22 cellular contexts compared by ENCODE assay signal in genomic region chr11:87265132-87265531, GRCh38.
DNase-seq lines count a peak whose midpoint lies in the region; TF ChIP-seq lines count a peak whose summit lies in the region.
"Had no signal": no experiment of that assay in that cellular context is flagged by ENCODE, and none has a peak within 500 bp of the region (broad histone marks: within the 10 kb centered on the region; RNA-seq: fewer than 3 reads in every experiment).

No MANE protein-coding gene starts in this region.

- H3K9me3 Mint-ChIP-seq in nephron = no peaks in the 10 kb centered on the region
- H3K9me3 Mint-ChIP-seq: immature natural killer cell, naive B cell had no signal

- no peak overlapping the region for H3K27ac ChIP-seq in fibroblast of lung (ENCODE audit: insufficient read depth, low read length)
- H3K27ac ChIP-seq: lower lobe of right lung, parathyroid adenoma, Peyer's patch had no signal

- TF ChIP-seq CTCF in fibroblast of lung (conservative IDR thresholded peaks at IDR 0.05 in 1 of 2, IDR thresholded peaks at IDR 0.05 in 1 of 2; ENCODE audit: low read depth in 1 of 2, low read length in 2 of 2) = no peak
- TF ChIP-seq CTCF in nephron (IDR thresholded peaks at IDR 0.05; ENCODE audit: unreplicated experiment in 3 of 3) = no peak

- peaks cover 3% of the 10 kb centered on the region for H3K4me1 ChIP-seq in fibroblast of lung (ENCODE audit: control insufficient read depth, extremely low read depth, insufficient read depth, low read length)
- H3K4me1 ChIP-seq: parathyroid adenoma, Peyer's patch had no signal

- no peaks in the 10 kb centered on the region for H3K9me3 ChIP-seq in fibroblast of lung (ENCODE audit: control insufficient read depth, insufficient read depth, low read depth, low read length)
- H3K9me3 ChIP-seq: lower lobe of right lung, Peyer's patch had no signal

- no peaks in the 10 kb centered on the region for H3K36me3 ChIP-seq in fibroblast of lung (ENCODE audit: control insufficient read depth, insufficient read depth, low read length)
- H3K36me3 ChIP-seq: lower lobe of right lung, Peyer's patch had no signal

- in situ Hi-C loops in SK-MEL-5 (cut with HindIII; ENCODE audit: low pct_unique_long_range_greater_than_20kb, low sequenced_read_pairs) = no loop called here

- no peaks in the 10 kb centered on the region for H3K27me3 Mint-ChIP-seq in nephron (ENCODE audit: low read depth)
- H3K27me3 Mint-ChIP-seq: naive B cell had no signal

- no peaks in the 10 kb centered on the region for H3K36me3 Mint-ChIP-seq in nephron (ENCODE audit: low read depth)
- H3K36me3 Mint-ChIP-seq: immature natural killer cell, naive B cell had no signal

- no peak overlapping the region for H3K4me3 ChIP-seq in fibroblast of lung (replicated peaks in 1 of 4; ENCODE audit: control extremely low read depth in 1 of 4, insufficient read depth in 1 of 4, low read depth in 3 of 4, low read length in 4 of 4)
- H3K4me3 ChIP-seq: lower lobe of right lung, Peyer's patch had no signal

- peak overlapping the region; percentile 81 to 97 (median 81) for H3K27ac Mint-ChIP-seq in nephron
- H3K27ac Mint-ChIP-seq: immature natural killer cell had no signal

- no peaks in the 10 kb centered on the region for H4K20me1 ChIP-seq in fibroblast of lung (ENCODE audit: control insufficient read depth, extremely low read depth, insufficient read depth, low read length)

- H3K4me2 ChIP-seq in fibroblast of lung (ENCODE audit: extremely low read depth, insufficient read depth, low read length) = peak overlapping the region; percentile 51

- H3K79me2 ChIP-seq in fibroblast of lung (ENCODE audit: control insufficient read depth, insufficient read depth, low read length) = no peaks in the 10 kb centered on the region
- H3K79me2 ChIP-seq: parathyroid adenoma had no signal

- no peak overlapping the region for H3K4me3 Mint-ChIP-seq in nephron
- H3K4me3 Mint-ChIP-seq: immature natural killer cell had no signal

- DNase-seq in EL (peak; percentile 50), SK-MEL-5 (ENCODE audit: low read depth, low spot score) (peak; percentile 66), fibroblast of lung (ENCODE audit: low read depth in 2 of 2) (peak; percentile 51 to 62), NAMALWA (ENCODE audit: low spot score) (no peak), NCI-H1694 treated with DMSO at 0.1 percent for 48 hours (lab: John Stamatoyannopoulos, UW) (no peak), nucleus accumbens (lab: John Stamatoyannopoulos, UW) (no peak), GDM1 (lab: John Stamatoyannopoulos, UW) (no peak)
- DNase-seq: activated CD4-positive, alpha-beta T cell treated with anti-CD3 and anti-CD28 coated beads for 4 hours; activated effector memory CD4-positive, alpha-beta T cell treated with Interleukin-2 at 50 U/mL for 16 hours; amniotic stem cell; cerebellar nuclear complex; glutamatergic neuron; immature natural killer cell; lower lobe of right lung; naive B cell; NCI-H1436; Peyer's patch; small intestine; stimulated activated CD4-positive, alpha-beta T cell treated with anti-CD3 and anti-CD28 coated beads, Interleukin-4, amount 100 ng/mL, for 24 hours; substantia nigra had no signal

- H3K9ac ChIP-seq in fibroblast of lung (ENCODE audit: insufficient read depth, low read length) = no peak overlapping the region
- H3K9ac ChIP-seq: parathyroid adenoma had no signal

- H2AFZ ChIP-seq in fibroblast of lung (ENCODE audit: low read length) = no peak overlapping the region
- H2AFZ ChIP-seq: parathyroid adenoma had no signal

- peaks cover 52% of the 10 kb centered on the region for H3K4me1 Mint-ChIP-seq in nephron
- H3K4me1 Mint-ChIP-seq: immature natural killer cell, naive B cell had no signal

- no peaks in the 10 kb centered on the region for H3K27me3 ChIP-seq in fibroblast of lung (ENCODE audit: control insufficient read depth, insufficient read depth, low read length)
- H3K27me3 ChIP-seq: Peyer's patch had no signal

Comparison
In these comparisons a context has a peak if more than half of its experiments do, and no peak if none do; other contexts are left out.
1. DNase-seq: peak in EL (single experiment), SK-MEL-5 (single experiment) and fibroblast of lung (2 of 2); none in NAMALWA (single experiment), NCI-H1694 treated with DMSO at 0.1 percent for 48 hours (single experiment), nucleus accumbens (0 of 56) and GDM1 (single experiment).